ENCODE assay signal across 18 cellular contexts in the genomic region with DNA sequence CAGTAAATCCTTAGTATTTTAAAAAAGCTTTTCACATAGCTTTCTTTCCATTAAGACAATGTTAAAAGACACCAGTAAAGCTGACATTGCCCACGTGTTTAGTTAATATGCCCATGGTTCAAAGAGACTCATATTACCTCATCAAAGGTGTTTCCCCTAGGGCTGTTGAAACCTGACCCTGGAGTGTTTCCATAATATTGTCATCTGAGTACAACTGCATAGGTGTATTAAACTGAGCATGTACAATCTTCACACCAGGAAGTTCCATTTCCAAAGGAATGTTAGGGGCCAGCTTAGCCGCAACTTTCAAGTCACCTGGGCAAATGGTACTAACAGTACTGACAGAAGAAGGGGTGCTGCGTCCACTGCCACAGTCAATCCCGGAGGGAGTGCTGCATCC. TPM values are rescaled to one million over a fixed set of nuclear protein-coding genes. Genes with fewer than 3 reads are reported as not detected.
DNase-seq lines count a peak whose midpoint lies in the region; ATAC-seq, FAIRE-seq and TF ChIP-seq lines count a peak whose summit lies in the region.
"Had no signal": no experiment of that assay in that cellular context is flagged by ENCODE, and none has a peak within 500 bp of the region (broad histone marks: within the 10 kb centered on the region; RNA-seq: fewer than 3 reads in every experiment).

No MANE protein-coding gene starts in this region.

- intact Hi-C loops in lower lobe of right lung (cut with DNase I), result no loop called here

- no peaks in the 10 kb centered on the region for H3K9me3 Mint-ChIP-seq in astrocyte (ENCODE audit: unreplicated experiment)
- H3K9me3 Mint-ChIP-seq: activated naive CD4-positive, alpha-beta T cell treated with anti-CD3 and anti-CD28 coated beads, Interleukin-2, amount 50 U/mL, for 72 hours; mesothelial cell of epicardium; stimulated activated effector memory CD8-positive, alpha-beta T cell treated with anti-CD3 and anti-CD28 coated beads, Interleukin-12 subunit alpha, Interleukin-12 subunit beta, amount 100 ng/mL, for 72 hours had no signal

- H3K79me2 ChIP-seq in astrocyte (ENCODE audit: insufficient read depth, low read length), result no peaks in the 10 kb centered on the region

- H2AFZ ChIP-seq in astrocyte (ENCODE audit: low read depth, low read length), result no peak overlapping the region

- peak; percentile 26 for FAIRE-seq in astrocyte (lab: Jason Lieb, UNC)
- FAIRE-seq: GM19239 had no signal

- peaks cover 16% of the 10 kb centered on the region for H3K36me3 Mint-ChIP-seq in astrocyte (ENCODE audit: low read depth, unreplicated experiment)
- H3K36me3 Mint-ChIP-seq: activated naive CD4-positive, alpha-beta T cell treated with anti-CD3 and anti-CD28 coated beads, Interleukin-2, amount 50 U/mL, for 72 hours; mesothelial cell of epicardium; stimulated activated effector memory CD8-positive, alpha-beta T cell treated with anti-CD3 and anti-CD28 coated beads, Interleukin-12 subunit alpha, Interleukin-12 subunit beta, amount 100 ng/mL, for 72 hours had no signal

- no peak overlapping the region for H3K4me3 Mint-ChIP-seq in astrocyte (ENCODE audit: unreplicated experiment)
- H3K4me3 Mint-ChIP-seq: mesothelial cell of epicardium; stimulated activated effector memory CD8-positive, alpha-beta T cell treated with anti-CD3 and anti-CD28 coated beads, Interleukin-12 subunit alpha, Interleukin-12 subunit beta, amount 100 ng/mL, for 72 hours had no signal

- H3K4me1 ChIP-seq in astrocyte (ENCODE audit: insufficient read depth, low read length) (peaks cover 5% of the 10 kb centered on the region), lower lobe of right lung (peaks cover under 1% of the 10 kb centered on the region)

- H3K4me2 ChIP-seq in astrocyte (ENCODE audit: low read length), result no peak overlapping the region
- H3K4me2 ChIP-seq: KMS-11 had no signal

- H3K36me3 ChIP-seq in astrocyte (ENCODE audit: insufficient read depth, low read length), result no peaks in the 10 kb centered on the region
- peaks cover 4% of the 10 kb centered on the region for H3K36me3 ChIP-seq in lower lobe of right lung
- H3K36me3 ChIP-seq: vagina had no signal

- H3K4me3 ChIP-seq in astrocyte (ENCODE audit: insufficient read depth, low read depth, low read length) (no peak overlapping the region), lower lobe of right lung (no peak overlapping the region)
- H3K4me3 ChIP-seq: vagina had no signal

- H3K27me3 ChIP-seq in astrocyte (ENCODE audit: insufficient read depth, low read length), result no peaks in the 10 kb centered on the region
- no peaks in the 10 kb centered on the region for H3K27me3 ChIP-seq in lower lobe of right lung (ENCODE audit: low read depth)
- H3K27me3 ChIP-seq: vagina had no signal

- TF ChIP-seq CTCF in astrocyte (IDR thresholded peaks at IDR 0.05; ENCODE audit: insufficient read depth, low read depth, low read length) (no peak), lower lobe of right lung (IDR thresholded peaks at IDR 0.05) (no peak), GM10266 (IDR thresholded peaks at IDR 0.05; ENCODE audit: control insufficient read depth, insufficient read depth, low read depth, missing control alignments) (no peak)

- H3K27ac Mint-ChIP-seq in astrocyte (ENCODE audit: unreplicated experiment), result no peak overlapping the region
- H3K27ac Mint-ChIP-seq: activated naive CD4-positive, alpha-beta T cell treated with anti-CD3 and anti-CD28 coated beads, Interleukin-2, amount 50 U/mL, for 72 hours; mesothelial cell of epicardium; stimulated activated effector memory CD8-positive, alpha-beta T cell treated with anti-CD3 and anti-CD28 coated beads, Interleukin-12 subunit alpha, Interleukin-12 subunit beta, amount 100 ng/mL, for 72 hours had no signal

- H3K4me1 Mint-ChIP-seq in astrocyte (ENCODE audit: low read depth, unreplicated experiment), result peaks cover 8% of the 10 kb centered on the region

- no peaks in the 10 kb centered on the region for H3K27me3 Mint-ChIP-seq in astrocyte (ENCODE audit: low read depth, unreplicated experiment)

- peak; percentile 51 to 72 for ATAC-seq in lower lobe of right lung
- ATAC-seq in SK-N-SH treated with all-trans-retinoic acid at 6 μM for 48 hours, result no peak
- ATAC-seq: activated naive CD4-positive, alpha-beta T cell treated with anti-CD3 and anti-CD28 coated beads, Interleukin-2, amount 50 U/mL, for 72 hours; stimulated activated effector memory CD8-positive, alpha-beta T cell treated with anti-CD3 and anti-CD28 coated beads, Interleukin-12 subunit alpha, Interleukin-12 subunit beta, amount 100 ng/mL, for 72 hours had no signal

- no peak overlapping the region for H3K27ac ChIP-seq in astrocyte (ENCODE audit: low read depth, low read length)
- no peak overlapping the region for H3K27ac ChIP-seq in lower lobe of right lung
- H3K27ac ChIP-seq: KMS-11, vagina had no signal

- DNase-seq in DMS53 (lab: John Stamatoyannopoulos, UW) (peak; percentile 89), NCI-H146 (lab: John Stamatoyannopoulos, UW) (peak; percentile 5), astrocyte (ENCODE audit: low read depth) (no peak), lower lobe of right lung (no peak), DMS79 (lab: John Stamatoyannopoulos, UW) (no peak), GM10266 (ENCODE audit: extremely low spot score) (no peak), NAMALWA (ENCODE audit: low spot score) (no peak)
- DNase-seq: central memory CD4-positive, alpha-beta T cell; hypothalamus; NCI-H226; stimulated activated CD4-positive, alpha-beta T cell treated with anti-CD3 and anti-CD28 coated beads, Interleukin-2, amount 100 ng/mL, for 48 hours had no signal

- H3K9me3 ChIP-seq in astrocyte (ENCODE audit: insufficient read depth, low read depth, low read length) (no peaks in the 10 kb centered on the region), lower lobe of right lung (no peaks in the 10 kb centered on the region)
- H3K9me3 ChIP-seq: vagina had no signal

- H4K20me1 ChIP-seq in astrocyte (ENCODE audit: insufficient read depth, low read length), result no peaks in the 10 kb centered on the region

- H3K9ac ChIP-seq in astrocyte (ENCODE audit: low read length), result no peak overlapping the region
- H3K9ac ChIP-seq: KMS-11 had no signal

TF ChIP-seq in SK-N-SH treated with all-trans-retinoic acid at 6 μM for 48 hours, 23 proteins besides CTCF, POLR2A, EP300 and RAD21 (continues in another document):
- TF ChIP-seq CSRNP3 (CRISPR knock-in tag; IDR thresholded peaks at IDR 0.05) (no peak), ZFP30 (CRISPR knock-in tag; IDR thresholded peaks at IDR 0.05) (no peak), ESRRG (CRISPR knock-in tag; IDR thresholded peaks at IDR 0.05) (no peak), ZFP3 (CRISPR knock-in tag; IDR thresholded peaks at IDR 0.05) (no peak), ZNF565 (CRISPR knock-in tag; conservative IDR thresholded peaks at IDR 0.05; ENCODE audit: low read depth) (no peak), ZC3H10 (CRISPR knock-in tag; IDR thresholded peaks at IDR 0.05) (no peak), ISL1 (CRISPR knock-in tag; IDR thresholded peaks at IDR 0.05) (no peak), OSR1 (CRISPR knock-in tag; IDR thresholded peaks at IDR 0.05) (no peak), TCF4 (CRISPR knock-in tag; IDR thresholded peaks at IDR 0.05; ENCODE audit: borderline replicate concordance) (no peak), BACH2 (CRISPR knock-in tag; IDR thresholded peaks at IDR 0.05; ENCODE audit: borderline replicate concordance) (no peak), PPARA (CRISPR knock-in tag; IDR thresholded peaks at IDR 0.05; ENCODE audit: borderline replicate concordance) (no peak), TOX (CRISPR knock-in tag; IDR thresholded peaks at IDR 0.05; ENCODE audit: borderline replicate concordance) (no peak), GLIS3 (CRISPR knock-in tag; IDR thresholded peaks at IDR 0.05) (no peak), ZNF70 (CRISPR knock-in tag; IDR thresholded peaks at IDR 0.05) (no peak)
- TF ChIP-seq, protein P1, sequence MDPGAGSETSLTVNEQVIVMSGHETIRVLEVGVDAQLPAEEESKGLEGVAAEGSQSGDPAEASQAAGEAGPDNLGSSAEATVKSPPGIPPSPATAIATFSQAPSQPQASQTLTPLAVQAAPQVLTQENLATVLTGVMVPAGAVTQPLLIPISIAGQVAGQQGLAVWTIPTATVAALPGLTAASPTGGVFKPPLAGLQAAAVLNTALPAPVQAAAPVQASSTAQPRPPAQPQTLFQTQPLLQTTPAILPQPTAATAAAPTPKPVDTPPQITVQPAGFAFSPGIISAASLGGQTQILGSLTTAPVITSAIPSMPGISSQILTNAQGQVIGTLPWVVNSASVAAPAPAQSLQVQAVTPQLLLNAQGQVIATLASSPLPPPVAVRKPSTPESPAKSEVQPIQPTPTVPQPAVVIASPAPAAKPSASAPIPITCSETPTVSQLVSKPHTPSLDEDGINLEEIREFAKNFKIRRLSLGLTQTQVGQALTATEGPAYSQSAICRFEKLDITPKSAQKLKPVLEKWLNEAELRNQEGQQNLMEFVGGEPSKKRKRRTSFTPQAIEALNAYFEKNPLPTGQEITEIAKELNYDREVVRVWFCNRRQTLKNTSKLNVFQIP (CRISPR knock-in tag; IDR thresholded peaks at IDR 0.05; ENCODE audit: borderline replicate concordance, low read depth), result no peak
- TF ChIP-seq, protein P2, sequence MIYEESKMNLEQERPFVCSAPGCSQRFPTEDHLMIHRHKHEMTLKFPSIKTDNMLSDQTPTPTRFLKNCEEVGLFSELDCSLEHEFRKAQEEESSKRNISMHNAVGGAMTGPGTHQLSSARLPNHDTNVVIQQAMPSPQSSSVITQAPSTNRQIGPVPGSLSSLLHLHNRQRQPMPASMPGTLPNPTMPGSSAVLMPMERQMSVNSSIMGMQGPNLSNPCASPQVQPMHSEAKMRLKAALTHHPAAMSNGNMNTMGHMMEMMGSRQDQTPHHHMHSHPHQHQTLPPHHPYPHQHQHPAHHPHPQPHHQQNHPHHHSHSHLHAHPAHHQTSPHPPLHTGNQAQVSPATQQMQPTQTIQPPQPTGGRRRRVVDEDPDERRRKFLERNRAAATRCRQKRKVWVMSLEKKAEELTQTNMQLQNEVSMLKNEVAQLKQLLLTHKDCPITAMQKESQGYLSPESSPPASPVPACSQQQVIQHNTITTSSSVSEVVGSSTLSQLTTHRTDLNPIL (CRISPR knock-in tag; IDR thresholded peaks at IDR 0.05; ENCODE audit: low read depth), result no peak

RNA-seq across cellular contexts. Expression of gene PDLIM3, which starts 27.1 kb away (rescaled TPM):
- total RNA-seq in astrocyte, result 28.5 and 30.7 TPM in 2 replicates
- total RNA-seq in lower lobe of right lung, result 18.4 TPM

RNA-seq across cellular contexts. Expression of gene CCDC110, which starts 36.6 kb away (rescaled TPM):
- total RNA-seq in astrocyte (0.39 and 1.2 TPM in 2 replicates), lower lobe of right lung (0.44 TPM)

Comparison
In these comparisons a context has a peak if more than half of its experiments do, and no peak if none do; other contexts are left out.
1. DNase-seq: peak in DMS53 (single experiment) and NCI-H146 (single experiment); none in astrocyte (single experiment), lower lobe of right lung (single experiment), DMS79 (single experiment), GM10266 (single experiment) and NAMALWA (single experiment).